In the genomic region with DNA sequence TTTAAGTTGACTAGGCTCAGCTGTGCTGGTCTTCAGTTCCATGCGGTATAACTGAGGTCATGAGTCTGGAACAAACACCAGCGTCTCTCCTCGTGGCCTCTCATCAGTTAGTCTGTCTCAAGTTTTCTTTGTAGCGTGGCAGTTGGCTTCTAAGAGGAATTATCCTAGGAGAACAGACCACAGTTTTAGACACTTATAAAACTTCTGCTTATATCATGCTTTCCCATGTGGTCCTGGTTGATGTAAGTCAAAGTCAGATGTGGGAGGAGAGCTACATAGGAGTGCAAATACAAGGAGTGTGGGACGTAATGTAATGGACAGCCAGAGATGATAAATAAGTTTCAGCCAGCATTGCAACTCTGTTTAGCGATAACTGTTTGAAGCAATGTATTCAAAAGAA, we compare ENCODE assay signal across 20 cellular contexts. TPM values are rescaled to one million over a fixed set of nuclear protein-coding genes. Genes with fewer than 3 reads are reported as not detected.
DNase-seq lines count a peak whose midpoint lies in the region; ATAC-seq, FAIRE-seq and TF ChIP-seq lines count a peak whose summit lies in the region.
"Had no signal": no experiment of that assay in that cellular context is flagged by ENCODE, and none has a peak within 500 bp of the region (broad histone marks: within the 10 kb centered on the region; RNA-seq: fewer than 3 reads in every experiment).

No MANE protein-coding gene starts in this region.

- H3K4me3 Mint-ChIP-seq in Caco-2 (ENCODE audit: unreplicated experiment) (peak overlapping the region; percentile 30), nephron progenitor cell (no peak overlapping the region)
- H3K4me3 Mint-ChIP-seq: B cell; CD8-positive, alpha-beta T cell had no signal

- no peaks in the 10 kb centered on the region for H3K9me3 ChIP-seq in Caco-2
- no peaks in the 10 kb centered on the region for H3K9me3 ChIP-seq in aorta (ENCODE audit: control insufficient read depth, low read length)

- H3K36me3 ChIP-seq in Caco-2 (ENCODE audit: control insufficient read depth, insufficient read depth, low read length): no peaks in the 10 kb centered on the region; the same call in none of the 2 replicates
- H3K36me3 ChIP-seq in aorta (ENCODE audit: control insufficient read depth in 1 of 2, insufficient read depth in 2 of 2, low read length in 1 of 2): no peaks in the 10 kb centered on the region

- FAIRE-seq in D721Med (lab: Jason Lieb, UNC): peak; percentile 29
- FAIRE-seq: GM12892, GM18507, HTR-8/SVneo had no signal

- no TSS peak for BruUV-seq in Caco-2 (replicated peaks; lab: Mats Ljungman, UMichigan)

- H3K27ac Mint-ChIP-seq in Caco-2 (ENCODE audit: unreplicated experiment) (peak overlapping the region; percentile 28), nephron progenitor cell (peak overlapping the region; percentile 19)
- H3K27ac Mint-ChIP-seq: B cell; CD8-positive, alpha-beta T cell had no signal

- no peak for DNase-seq in Caco-2
- DNase-seq in D721Med (ENCODE audit: insufficient read length, low spot score): no peak
- peak; percentile 26 for DNase-seq in fibroblast of pulmonary artery (ENCODE audit: low read depth)
- no peak for DNase-seq in nephron progenitor cell
- DNase-seq in superior temporal gyrus (ENCODE audit: extremely low spot score): no peak
- no peak for DNase-seq in aorta
- DNase-seq: CD8-positive, alpha-beta T cell; DMS153; DMS79; GDM1; GOT3; H7; IMR-90 had no signal

- no peak for TF ChIP-seq CTCF in Caco-2 (IDR thresholded peaks at IDR 0.05; ENCODE audit: insufficient read depth in 1 of 2, low read depth in 1 of 2, low read length in 1 of 2, severe bottlenecking in 1 of 2, unreplicated experiment in 1 of 2)
- no peak for TF ChIP-seq CTCF in D721Med (IDR thresholded peaks at IDR 0.05; ENCODE audit: insufficient read depth, missing control alignments)
- no peak for TF ChIP-seq CTCF in fibroblast of pulmonary artery (IDR thresholded peaks at IDR 0.05; ENCODE audit: low read length, missing control alignments)
- TF ChIP-seq CTCF in nephron progenitor cell (IDR thresholded peaks at IDR 0.05): no peak

- H3K4me1 Mint-ChIP-seq in Caco-2 (ENCODE audit: low read depth, unreplicated experiment): peaks cover 35% of the 10 kb centered on the region
- H3K4me1 Mint-ChIP-seq in nephron progenitor cell: peaks cover 19% of the 10 kb centered on the region
- H3K4me1 Mint-ChIP-seq: B cell had no signal

- peaks cover 23% of the 10 kb centered on the region for H3K36me3 Mint-ChIP-seq in Caco-2 (ENCODE audit: insufficient read depth, unreplicated experiment)
- peaks cover 50% of the 10 kb centered on the region for H3K36me3 Mint-ChIP-seq in nephron progenitor cell (ENCODE audit: low read depth)
- H3K36me3 Mint-ChIP-seq: CD8-positive, alpha-beta T cell had no signal

- POLR2A ChIA-PET in Caco-2 (lab: Charles Lee): no interaction called here

- H3K9me3 Mint-ChIP-seq in Caco-2 (ENCODE audit: unreplicated experiment) (no peaks in the 10 kb centered on the region), nephron progenitor cell (peaks cover 4% of the 10 kb centered on the region)
- H3K9me3 Mint-ChIP-seq: CD8-positive, alpha-beta T cell had no signal

- no peaks in the 10 kb centered on the region for H3K27me3 ChIP-seq in Caco-2 (replicated peaks; ENCODE audit: control insufficient read depth, insufficient read depth, low read length)
- no peaks in the 10 kb centered on the region for H3K27me3 ChIP-seq in aorta (ENCODE audit: control insufficient read depth in 1 of 2, insufficient read depth in 2 of 2, low read length in 1 of 2)
- H3K27me3 ChIP-seq: BLaER1 treated with 17β-estradiol and CSF1 and Interleukin-3, amounts not matched to agents 10 nM and 100 nM had no signal

- CTCF ChIA-PET in Caco-2 (lab: Charles Lee): no interaction called here

- no peaks in the 10 kb centered on the region for H3K27me3 Mint-ChIP-seq in Caco-2 (ENCODE audit: insufficient read depth, unreplicated experiment)
- no peaks in the 10 kb centered on the region for H3K27me3 Mint-ChIP-seq in nephron progenitor cell (ENCODE audit: low read depth, poor library complexity)
- H3K27me3 Mint-ChIP-seq: B cell had no signal

- H3K4me1 ChIP-seq in Caco-2 (peaks cover 39% of the 10 kb centered on the region), aorta (ENCODE audit: control insufficient read depth in 1 of 2, insufficient read depth in 2 of 2, low read length in 2 of 2) (no peaks in the 10 kb centered on the region)

- intact Hi-C loops in Caco-2 (cut with micrococcal nuclease; ENCODE audit: unreplicated experiment): loop anchor here (2.0 kb wide), 1 partner anchor 43 kb away; no protein-coding TSS in a partner anchor
- intact Hi-C loops in aorta (cut with DNase I): no loop called here

- WGBS in aorta, 2 donors: 91 to 94% methylated on average over 6 of the region's 6 CpGs

- H3K4me3 ChIP-seq in Caco-2 (ENCODE audit: low read depth, low read length): no peak overlapping the region
- H3K4me3 ChIP-seq in fibroblast of pulmonary artery (replicated peaks; ENCODE audit: low read depth, low read length): no peak overlapping the region
- H3K4me3 ChIP-seq in aorta (ENCODE audit: low read length in 2 of 2): no peak overlapping the region
- H3K4me3 ChIP-seq: BLaER1 treated with 17β-estradiol and CSF1 and Interleukin-3, amounts not matched to agents 10 nM and 100 nM had no signal

- no peak for ATAC-seq in aorta (ENCODE audit: low FRiP score)
- no peak for ATAC-seq in GM19023 (IDR thresholded peaks at IDR 0.05; ENCODE audit: unreplicated experiment)
- ATAC-seq: CD8-positive, alpha-beta T cell; HCT116 had no signal

- no peak overlapping the region for H3K27ac ChIP-seq in aorta (ENCODE audit: low read depth in 1 of 2, low read length in 2 of 2)
- H3K27ac ChIP-seq: BLaER1 treated with 17β-estradiol and CSF1 and Interleukin-3, amounts not matched to agents 10 nM and 100 nM had no signal

RNA-seq across cellular contexts. Expression of a gene that starts 14.8 kb away (rescaled TPM):
- 69.1 and 79.2 TPM in 2 replicates for total RNA-seq in Caco-2 (2022)
- 10 to 100 TPM; 24.0 to 56.0 TPM for total RNA-seq in aorta
- 10 to 100 TPM; 11.0 to 13.4 TPM for polyA plus RNA-seq in aorta
